Comparison of ENCODE assay signal across 20 cellular contexts in the genomic region with DNA sequence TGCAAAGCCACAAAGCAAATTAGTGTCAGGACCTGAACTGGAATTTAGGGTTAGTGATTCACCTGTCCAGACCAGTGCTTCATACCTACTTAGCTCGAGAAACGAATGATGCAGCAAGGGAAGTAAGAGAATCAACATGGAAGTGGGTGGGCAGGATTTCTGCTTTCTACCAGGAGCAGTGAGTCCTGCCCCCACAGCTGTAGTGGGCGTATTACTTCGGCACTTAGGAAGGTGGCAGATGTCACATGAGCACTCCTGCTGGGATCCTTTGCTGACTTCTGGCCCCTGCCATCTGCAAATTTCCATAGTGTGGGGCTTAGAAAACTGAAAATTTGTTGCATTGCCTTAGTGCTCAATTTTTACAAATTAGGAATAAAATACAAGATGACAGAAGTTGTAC. TPM values are rescaled to one million over a fixed set of nuclear protein-coding genes. Genes with fewer than 3 reads are reported as not detected.
"Had no signal": no experiment of that assay in that cellular context is flagged by ENCODE, and none has a peak within 500 bp of the region (broad histone marks: within the 10 kb centered on the region; RNA-seq: fewer than 3 reads in every experiment).

No MANE protein-coding gene starts in this region.

- H3K4me3 ChIP-seq: breast epithelium, esophagus muscularis mucosa, left lung, spleen had no signal

- DNase-seq: activated CD4-positive, alpha-beta T cell treated with anti-CD3 and anti-CD28 coated beads, Interleukin-2, amount 10 ng/mL, durations not matched to agents 24 days and 14 days; activated CD8-positive, alpha-beta memory T cell treated with anti-CD3 and anti-CD28 coated beads, Interleukin-2, amount 50 U/mL, for 4 hours; activated CD8-positive, alpha-beta T cell treated with anti-CD3 and anti-CD28 coated beads, Interleukin-2, amount 10 ng/mL, durations not matched to agents 7 days and 5 days; activated effector memory CD4-positive, alpha-beta T cell treated with anti-CD3 and anti-CD28 coated beads, Interleukin-2, amount 50 U/mL, for 16 hours; activated T-cell treated with anti-CD3 and anti-CD28 coated beads, Interleukin-2, amount 50 U/mL, for 4 hours; effector CD4-positive, alpha-beta T cell; hippocampal formation; kidney; left lung; midbrain; posterior cingulate gyrus; retina; spleen; stimulated activated CD4-positive, alpha-beta T cell treated with anti-CD3 and anti-CD28 coated beads, Interleukin-4, amount 100 ng/mL, for 4 hours; T-helper 1 cell; T-helper 9 cell had no signal

- H3K27ac ChIP-seq: breast epithelium, esophagus muscularis mucosa, left lung, spleen had no signal

- H3K36me3 ChIP-seq: breast epithelium, esophagus muscularis mucosa, left lung, spleen had no signal

- H3K4me1 ChIP-seq: breast epithelium, esophagus muscularis mucosa, left lung, spleen had no signal

- H3K27me3 ChIP-seq: breast epithelium, esophagus muscularis mucosa, left lung, spleen had no signal

RNA-seq across cellular contexts. Expression of a gene that starts 31.2 kb away (rescaled TPM):
- total RNA-seq: activated CD4-positive, alpha-beta T cell treated with anti-CD3 and anti-CD28 coated beads, Interleukin-2, amount 10 ng/mL, durations not matched to agents 24 days and 14 days; activated CD8-positive, alpha-beta T cell treated with anti-CD3 and anti-CD28 coated beads, Interleukin-2, amount 10 ng/mL, durations not matched to agents 7 days and 5 days; activated T-cell treated with anti-CD3 and anti-CD28 coated beads, Interleukin-2, amount 50 U/mL, for 4 hours; endothelial cell of umbilical vein; lung microvascular endothelial cell had no signal
- polyA plus RNA-seq: endothelial cell of umbilical vein had no signal
